Comparison of ENCODE assay signal across 10 cellular contexts in genomic region chr12:54081581-54082401, GRCh38. TPM values are rescaled to one million over a fixed set of nuclear protein-coding genes. Genes with fewer than 3 reads are reported as not detected.
DNase-seq lines count a peak whose midpoint lies in the region; ATAC-seq, FAIRE-seq and TF ChIP-seq lines count a peak whose summit lies in the region.
"Not testable (repeated sequence)": the region's sequence is repeated elsewhere in the genome, so short reads cannot be mapped to it uniquely, and the experiment has no call there.
"Had no signal": no experiment of that assay in that cellular context is flagged by ENCODE, and none has a peak within 500 bp of the region (broad histone marks: within the 10 kb centered on the region; RNA-seq: fewer than 3 reads in every experiment).

No MANE protein-coding gene starts in this region.

- H3K9me3 ChIP-seq in CD4-positive, alpha-beta T cell (ENCODE audit: control insufficient read depth, low read length); duodenal mucosa (ENCODE audit: control insufficient read depth in 1 of 2, low read length in 2 of 2); kidney (ENCODE audit: control insufficient read depth in 1 of 2, low read length in 2 of 2); neural progenitor cell (ENCODE audit: low read depth): not testable (repeated sequence)

- not testable (repeated sequence) for H3K36me3 Mint-ChIP-seq in CD4-positive, alpha-beta T cell (ENCODE audit: low read depth); activated naive CD4-positive, alpha-beta T cell treated with anti-CD3 and anti-CD28 coated beads for 36 hours (ENCODE audit: low read depth); neural progenitor cell

- H3F3A ChIP-seq in neural progenitor cell (ENCODE audit: low read depth), result not testable (repeated sequence)

- peaks cover 35% of the 10 kb centered on the region for H3K4me1 Mint-ChIP-seq in CD4-positive, alpha-beta T cell (ENCODE audit: low read depth)
- H3K4me1 Mint-ChIP-seq in activated naive CD4-positive, alpha-beta T cell treated with anti-CD3 and anti-CD28 coated beads for 36 hours (ENCODE audit: low read depth), result peaks cover 23% of the 10 kb centered on the region
- not testable (repeated sequence) for H3K4me1 Mint-ChIP-seq in neural progenitor cell

- H3K4me2 ChIP-seq in neural progenitor cell, result peak overlapping the region; percentile 35

- CTCF ChIA-PET in CD4-positive, alpha-beta T cell (lab: Charles Lee); activated naive CD4-positive, alpha-beta T cell treated with anti-CD3 and anti-CD28 coated beads for 36 hours (lab: Charles Lee): not testable (repeated sequence)

- H3K27me3 Mint-ChIP-seq in CD4-positive, alpha-beta T cell, result peaks cover 21% of the 10 kb centered on the region
- H3K27me3 Mint-ChIP-seq in activated naive CD4-positive, alpha-beta T cell treated with anti-CD3 and anti-CD28 coated beads for 36 hours (ENCODE audit: low read depth), result not testable (repeated sequence)
- peaks cover 82% of the 10 kb centered on the region for H3K27me3 Mint-ChIP-seq in neural progenitor cell (ENCODE audit: insufficient read depth, low read depth)

- not testable (repeated sequence) for H3K4me1 ChIP-seq in duodenal mucosa (ENCODE audit: control insufficient read depth in 1 of 2, insufficient read depth in 2 of 2, low read length in 2 of 2); kidney (ENCODE audit: control insufficient read depth in 1 of 2, insufficient read depth in 1 of 2, low read depth in 1 of 2, low read length in 2 of 2); neural progenitor cell

- peaks cover 24% of the 10 kb centered on the region for H4K20me1 ChIP-seq in neural progenitor cell (ENCODE audit: low read depth)

- not testable (repeated sequence) for H2AFZ ChIP-seq in neural progenitor cell (replicated peaks)

- peak overlapping the region; percentile 13 for H3K27ac ChIP-seq in CD4-positive, alpha-beta T cell (ENCODE audit: low read depth, low read length)
- H3K27ac ChIP-seq in duodenal mucosa (ENCODE audit: low read depth, low read length) (peak overlapping the region; percentile 3), kidney (ENCODE audit: low read depth in 2 of 2, low read length in 2 of 2) (peak overlapping the region; percentile 78 to 85)
- H3K27ac ChIP-seq in neural progenitor cell, result not testable (repeated sequence)

- not testable (repeated sequence) for FAIRE-seq in kidney (lab: Jason Lieb, UNC)

- intact Hi-C loops in CD4-positive, alpha-beta T cell (cut with DNase I, micrococcal nuclease); kidney (cut with DNase I): not testable (repeated sequence)
- intact Hi-C loops in activated naive CD4-positive, alpha-beta T cell treated with anti-CD3 and anti-CD28 coated beads for 36 hours (cut with micrococcal nuclease), result loop anchor here (5.0 kb wide), 2 partner anchors 49 to 201 kb away; partner anchors contain the start of genes CBX5, HNRNPA1 and HOXC5

- not testable (repeated sequence) for TF ChIP-seq CTCF in CD4-positive, alpha-beta T cell (IDR thresholded peaks at IDR 0.05); kidney (IDR thresholded peaks at IDR 0.05; ENCODE audit: borderline replicate concordance, extremely low read depth, insufficient read depth); neural progenitor cell (IDR thresholded peaks at IDR 0.05)

- ATAC-seq in CD4-positive, alpha-beta T cell (ENCODE audit: poor library complexity); stimulated activated naive CD8-positive, alpha-beta T cell treated with anti-CD3 and anti-CD28 coated beads, Interleukin-15, Interleukin-2, amounts not matched to agents 100 U/mL and 50 U/mL, for 24 hours: not testable (repeated sequence)

- H3K4me3 ChIP-seq in duodenal mucosa (ENCODE audit: low read depth in 1 of 2, low read length in 2 of 2) (peak overlapping the region; percentile 52 to 57), kidney (ENCODE audit: low read length in 2 of 2) (peak overlapping the region; percentile 39 to 46)
- not testable (repeated sequence) for H3K4me3 ChIP-seq in neural progenitor cell

- POLR2A ChIA-PET in CD4-positive, alpha-beta T cell (lab: Charles Lee), result interaction anchor here (1.2 kb wide), 1 partner anchor 27 kb away, joined by 3 read pairs; no protein-coding TSS in a partner anchor

- H3K9me3 Mint-ChIP-seq in CD4-positive, alpha-beta T cell; activated naive CD4-positive, alpha-beta T cell treated with anti-CD3 and anti-CD28 coated beads for 36 hours; neural progenitor cell: not testable (repeated sequence)

- not testable (repeated sequence) for H3K36me3 ChIP-seq in duodenal mucosa (ENCODE audit: control insufficient read depth in 1 of 2, insufficient read depth in 2 of 2, low read length in 2 of 2); kidney (ENCODE audit: control insufficient read depth in 1 of 2, insufficient read depth in 2 of 2, low read length in 2 of 2); neural progenitor cell

- H3K9ac ChIP-seq in duodenal mucosa (ENCODE audit: low read depth in 1 of 2, low read length in 2 of 2), result peak overlapping the region in 1 of 2 donors; percentile 25
- H3K9ac ChIP-seq in kidney (ENCODE audit: low read length in 2 of 2), result peak overlapping the region in 1 of 2 donors; percentile 61
- H3K9ac ChIP-seq in neural progenitor cell, result not testable (repeated sequence)

- not testable (repeated sequence) for H3K79me2 ChIP-seq in neural progenitor cell (ENCODE audit: low read depth)

- DNase-seq in CD4-positive, alpha-beta T cell, result peak in 4 of 10 experiments; percentile 8 to 41 (median 12)
- peak; percentile 53 for DNase-seq in LHCN-M2 (ENCODE audit: low read depth)
- DNase-seq in activated CD4-positive, alpha-beta T cell treated with anti-CD3 and anti-CD28 coated beads, Interleukin-2, amount 50 U/mL, for 1 hour, result peak; percentile 14
- DNase-seq in activated naive CD4-positive, alpha-beta T cell treated with anti-CD3 and anti-CD28 coated beads for 36 hours, result peak; percentile 25
- peak; percentile 78 for DNase-seq in kidney
- DNase-seq in neural progenitor cell (ENCODE audit: low spot score), result peak; percentile 60
- DNase-seq in stimulated activated naive CD8-positive, alpha-beta T cell treated with anti-CD3 and anti-CD28 coated beads, Interleukin-15, Interleukin-2, amounts not matched to agents 100 U/mL and 50 U/mL, for 24 hours, result peak; percentile 38

- not testable (repeated sequence) for H3K27me3 ChIP-seq in CD4-positive, alpha-beta T cell (ENCODE audit: control insufficient read depth, insufficient read depth, low read length); duodenal mucosa (ENCODE audit: control insufficient read depth in 1 of 2, insufficient read depth in 2 of 2, low read length in 2 of 2)
- peaks cover 100% of the 10 kb centered on the region for H3K27me3 ChIP-seq in neural progenitor cell

- H3K4me3 Mint-ChIP-seq in CD4-positive, alpha-beta T cell, result peak overlapping the region; percentile 87
- peak overlapping the region; percentile 75 for H3K4me3 Mint-ChIP-seq in activated naive CD4-positive, alpha-beta T cell treated with anti-CD3 and anti-CD28 coated beads for 36 hours
- not testable (repeated sequence) for H3K4me3 Mint-ChIP-seq in neural progenitor cell

- H3K27ac Mint-ChIP-seq in CD4-positive, alpha-beta T cell, result peak overlapping the region; percentile 93
- H3K27ac Mint-ChIP-seq in activated naive CD4-positive, alpha-beta T cell treated with anti-CD3 and anti-CD28 coated beads for 36 hours, result peak overlapping the region; percentile 10
- not testable (repeated sequence) for H3K27ac Mint-ChIP-seq in neural progenitor cell

RNA-seq across cellular contexts. Expression of gene HOXC4, which starts 28.2 kb away (rescaled TPM):
- total RNA-seq in CD4-positive, alpha-beta T cell, result not detected
- 2.9 and 4.2 TPM in 2 replicates for total RNA-seq in LHCN-M2 (2014; rRNA removed)
- polyA plus RNA-seq in LHCN-M2 (2012), result 8.8 TPM
- under 1 TPM in 1 of 2 experiments, not detected in 1; 0.12 TPM for total RNA-seq in activated naive CD4-positive, alpha-beta T cell treated with anti-CD3 and anti-CD28 coated beads for 36 hours
- total RNA-seq in kidney, result 24.5 TPM
- 13.9 TPM for polyA plus RNA-seq in kidney (ENCODE audit: insufficient read depth, low read depth, low replicate concordance)
- not detected in 2 replicates for total RNA-seq in neural progenitor cell (ENCODE audit: low replicate concordance)
- total RNA-seq: cerebellum had no signal

RNA-seq across cellular contexts. Expression of gene HOXC5, which starts 48.9 kb away (rescaled TPM):
- not detected for total RNA-seq in CD4-positive, alpha-beta T cell
- total RNA-seq in LHCN-M2 (2014; rRNA removed) (1.8 and 2.9 TPM in 2 replicates), kidney (4.8 TPM), neural progenitor cell (ENCODE audit: low replicate concordance) (not detected in 2 replicates)
- polyA plus RNA-seq in LHCN-M2 (2012), result 0.55 TPM
- total RNA-seq in activated naive CD4-positive, alpha-beta T cell treated with anti-CD3 and anti-CD28 coated beads for 36 hours, result not detected
- polyA plus RNA-seq in kidney (ENCODE audit: insufficient read depth, low read depth, low replicate concordance), result 0.24 TPM
- total RNA-seq: cerebellum had no signal

RNA-seq across cellular contexts. Expression of gene HOXC6, which starts 53.6 kb away (rescaled TPM):
- total RNA-seq in CD4-positive, alpha-beta T cell, result not detected
- 5.3 and 5.6 TPM in 2 replicates for total RNA-seq in LHCN-M2 (2014; rRNA removed)
- polyA plus RNA-seq in LHCN-M2 (2012), result 24.5 TPM
- total RNA-seq in activated naive CD4-positive, alpha-beta T cell treated with anti-CD3 and anti-CD28 coated beads for 36 hours, result not detected
- 22.0 TPM for total RNA-seq in kidney
- 11.4 TPM for polyA plus RNA-seq in kidney (ENCODE audit: insufficient read depth, low read depth, low replicate concordance)
- total RNA-seq in neural progenitor cell (ENCODE audit: low replicate concordance), result not detected in 2 replicates
- total RNA-seq: cerebellum, thyroid gland had no signal
